1 cellular context compared by ENCODE assay signal in the genomic region with DNA sequence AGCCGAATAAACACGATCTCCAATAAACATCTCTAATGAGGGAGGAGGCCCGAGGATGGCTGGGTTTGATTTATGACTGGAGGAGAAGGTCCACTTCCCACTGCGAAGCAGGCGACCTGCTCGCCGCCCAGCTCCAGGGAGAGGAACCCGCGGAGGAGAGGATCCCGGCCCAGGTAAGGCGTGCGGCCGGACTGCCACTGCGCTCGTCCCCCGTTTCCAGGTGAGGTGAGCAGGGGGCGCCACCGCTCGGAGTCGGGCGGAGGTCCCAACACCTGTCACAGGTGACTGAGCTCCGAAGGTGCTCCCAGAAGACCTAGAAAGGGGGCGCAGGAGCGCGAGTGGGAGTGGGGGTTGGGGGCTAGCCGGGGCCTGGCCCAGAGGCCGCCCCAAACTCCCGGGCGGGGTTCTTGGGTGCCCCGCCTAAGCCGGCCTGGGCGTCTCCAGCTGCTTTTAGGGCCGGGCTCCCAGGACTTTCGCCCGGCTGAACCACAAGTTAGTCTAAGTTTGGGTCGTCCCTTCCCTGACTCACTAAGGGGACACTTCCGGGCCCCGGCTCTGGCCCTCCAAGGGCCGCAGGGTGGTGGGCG.
A peak's percentile ranks its signal among the peaks of the same experiment; 100 is the strongest.
TF ChIP-seq lines count a peak whose summit lies in the region.

No MANE protein-coding gene starts in this region.

TF ChIP-seq in HEK293, 187 proteins besides CTCF, POLR2A, EP300 and RAD21 (continued from another document and continues in another):
- TF ChIP-seq, protein P1, sequence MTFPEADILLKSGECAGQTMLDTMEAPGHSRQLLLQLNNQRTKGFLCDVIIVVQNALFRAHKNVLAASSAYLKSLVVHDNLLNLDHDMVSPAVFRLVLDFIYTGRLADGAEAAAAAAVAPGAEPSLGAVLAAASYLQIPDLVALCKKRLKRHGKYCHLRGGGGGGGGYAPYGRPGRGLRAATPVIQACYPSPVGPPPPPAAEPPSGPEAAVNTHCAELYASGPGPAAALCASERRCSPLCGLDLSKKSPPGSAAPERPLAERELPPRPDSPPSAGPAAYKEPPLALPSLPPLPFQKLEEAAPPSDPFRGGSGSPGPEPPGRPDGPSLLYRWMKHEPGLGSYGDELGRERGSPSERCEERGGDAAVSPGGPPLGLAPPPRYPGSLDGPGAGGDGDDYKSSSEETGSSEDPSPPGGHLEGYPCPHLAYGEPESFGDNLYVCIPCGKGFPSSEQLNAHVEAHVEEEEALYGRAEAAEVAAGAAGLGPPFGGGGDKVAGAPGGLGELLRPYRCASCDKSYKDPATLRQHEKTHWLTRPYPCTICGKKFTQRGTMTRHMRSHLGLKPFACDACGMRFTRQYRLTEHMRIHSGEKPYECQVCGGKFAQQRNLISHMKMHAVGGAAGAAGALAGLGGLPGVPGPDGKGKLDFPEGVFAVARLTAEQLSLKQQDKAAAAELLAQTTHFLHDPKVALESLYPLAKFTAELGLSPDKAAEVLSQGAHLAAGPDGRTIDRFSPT (tag by site-specific recombination; IDR thresholded peaks at IDR 0.05): no peak
- TF ChIP-seq ZNF426 (tag by site-specific recombination; IDR thresholded peaks at IDR 0.05): no peak
- no peak for TF ChIP-seq ZNF266 (tag by site-specific recombination; IDR thresholded peaks at IDR 0.05; ENCODE audit: low read depth)
- TF ChIP-seq ZNF571 (tag by site-specific recombination; IDR thresholded peaks at IDR 0.05): no peak
- no peak for TF ChIP-seq ZBTB7A (tag by site-specific recombination; IDR thresholded peaks at IDR 0.05; ENCODE audit: low read depth)
- no peak for TF ChIP-seq ZNF416 (tag by site-specific recombination; IDR thresholded peaks at IDR 0.05)
- TF ChIP-seq, protein P2, sequence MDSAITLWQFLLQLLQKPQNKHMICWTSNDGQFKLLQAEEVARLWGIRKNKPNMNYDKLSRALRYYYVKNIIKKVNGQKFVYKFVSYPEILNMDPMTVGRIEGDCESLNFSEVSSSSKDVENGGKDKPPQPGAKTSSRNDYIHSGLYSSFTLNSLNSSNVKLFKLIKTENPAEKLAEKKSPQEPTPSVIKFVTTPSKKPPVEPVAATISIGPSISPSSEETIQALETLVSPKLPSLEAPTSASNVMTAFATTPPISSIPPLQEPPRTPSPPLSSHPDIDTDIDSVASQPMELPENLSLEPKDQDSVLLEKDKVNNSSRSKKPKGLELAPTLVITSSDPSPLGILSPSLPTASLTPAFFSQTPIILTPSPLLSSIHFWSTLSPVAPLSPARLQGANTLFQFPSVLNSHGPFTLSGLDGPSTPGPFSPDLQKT (IDR thresholded peaks at IDR 0.05; ENCODE audit: borderline replicate concordance, low read depth, low read length): no peak
- TF ChIP-seq ZNF792 (tag by site-specific recombination; IDR thresholded peaks at IDR 0.05): no peak
- no peak for TF ChIP-seq ZSCAN30 (tag by site-specific recombination; IDR thresholded peaks at IDR 0.05)
- TF ChIP-seq MZF1 (tag by site-specific recombination; IDR thresholded peaks at IDR 0.05; ENCODE audit: borderline replicate concordance): no peak
- TF ChIP-seq ZNF624 (tag by site-specific recombination; IDR thresholded peaks at IDR 0.05): no peak
- TF ChIP-seq ZNF654 (tag by site-specific recombination; IDR thresholded peaks at IDR 0.05; ENCODE audit: low read depth): no peak
- no peak for TF ChIP-seq ZNF37A (tag by site-specific recombination; IDR thresholded peaks at IDR 0.05)
- TF ChIP-seq ZNF768 (tag by site-specific recombination; IDR thresholded peaks at IDR 0.05): no peak
- TF ChIP-seq BCL11A (tag by site-specific recombination; IDR thresholded peaks at IDR 0.05; ENCODE audit: low read depth): peak; percentile 47; the same call in 1 of the 2 replicates
- no peak for TF ChIP-seq ZNF701 (tag by site-specific recombination; IDR thresholded peaks at IDR 0.05)
- no peak for TF ChIP-seq ZFP41 (tag by site-specific recombination; IDR thresholded peaks at IDR 0.05; ENCODE audit: borderline replicate concordance)
- TF ChIP-seq, protein P3, sequence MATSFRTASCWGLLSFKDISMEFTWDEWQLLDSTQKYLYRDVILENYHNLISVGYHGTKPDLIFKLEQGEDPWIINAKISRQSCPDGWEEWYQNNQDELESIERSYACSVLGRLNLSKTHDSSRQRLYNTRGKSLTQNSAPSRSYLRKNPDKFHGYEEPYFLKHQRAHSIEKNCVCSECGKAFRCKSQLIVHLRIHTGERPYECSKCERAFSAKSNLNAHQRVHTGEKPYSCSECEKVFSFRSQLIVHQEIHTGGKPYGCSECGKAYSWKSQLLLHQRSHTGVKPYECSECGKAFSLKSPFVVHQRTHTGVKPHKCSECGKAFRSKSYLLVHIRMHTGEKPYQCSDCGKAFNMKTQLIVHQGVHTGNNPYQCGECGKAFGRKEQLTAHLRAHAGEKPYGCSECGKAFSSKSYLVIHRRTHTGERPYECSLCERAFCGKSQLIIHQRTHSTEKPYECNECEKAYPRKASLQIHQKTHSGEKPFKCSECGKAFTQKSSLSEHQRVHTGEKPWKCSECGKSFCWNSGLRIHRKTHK (tag by site-specific recombination; IDR thresholded peaks at IDR 0.05): no peak
- TF ChIP-seq ZNF23 (tag by site-specific recombination; IDR thresholded peaks at IDR 0.05; ENCODE audit: borderline replicate concordance): no peak
- TF ChIP-seq, protein P4, sequence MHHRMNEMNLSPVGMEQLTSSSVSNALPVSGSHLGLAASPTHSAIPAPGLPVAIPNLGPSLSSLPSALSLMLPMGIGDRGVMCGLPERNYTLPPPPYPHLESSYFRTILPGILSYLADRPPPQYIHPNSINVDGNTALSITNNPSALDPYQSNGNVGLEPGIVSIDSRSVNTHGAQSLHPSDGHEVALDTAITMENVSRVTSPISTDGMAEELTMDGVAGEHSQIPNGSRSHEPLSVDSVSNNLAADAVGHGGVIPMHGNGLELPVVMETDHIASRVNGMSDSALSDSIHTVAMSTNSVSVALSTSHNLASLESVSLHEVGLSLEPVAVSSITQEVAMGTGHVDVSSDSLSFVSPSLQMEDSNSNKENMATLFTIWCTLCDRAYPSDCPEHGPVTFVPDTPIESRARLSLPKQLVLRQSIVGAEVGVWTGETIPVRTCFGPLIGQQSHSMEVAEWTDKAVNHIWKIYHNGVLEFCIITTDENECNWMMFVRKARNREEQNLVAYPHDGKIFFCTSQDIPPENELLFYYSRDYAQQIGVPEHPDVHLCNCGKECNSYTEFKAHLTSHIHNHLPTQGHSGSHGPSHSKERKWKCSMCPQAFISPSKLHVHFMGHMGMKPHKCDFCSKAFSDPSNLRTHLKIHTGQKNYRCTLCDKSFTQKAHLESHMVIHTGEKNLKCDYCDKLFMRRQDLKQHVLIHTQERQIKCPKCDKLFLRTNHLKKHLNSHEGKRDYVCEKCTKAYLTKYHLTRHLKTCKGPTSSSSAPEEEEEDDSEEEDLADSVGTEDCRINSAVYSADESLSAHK (tag by site-specific recombination; IDR thresholded peaks at IDR 0.05): peak; percentile 70
- no peak for TF ChIP-seq ZNF302 (tag by site-specific recombination; IDR thresholded peaks at IDR 0.05; ENCODE audit: low read depth)
- TF ChIP-seq ZNF514 (tag by site-specific recombination; IDR thresholded peaks at IDR 0.05): no peak
- TF ChIP-seq, protein P5, sequence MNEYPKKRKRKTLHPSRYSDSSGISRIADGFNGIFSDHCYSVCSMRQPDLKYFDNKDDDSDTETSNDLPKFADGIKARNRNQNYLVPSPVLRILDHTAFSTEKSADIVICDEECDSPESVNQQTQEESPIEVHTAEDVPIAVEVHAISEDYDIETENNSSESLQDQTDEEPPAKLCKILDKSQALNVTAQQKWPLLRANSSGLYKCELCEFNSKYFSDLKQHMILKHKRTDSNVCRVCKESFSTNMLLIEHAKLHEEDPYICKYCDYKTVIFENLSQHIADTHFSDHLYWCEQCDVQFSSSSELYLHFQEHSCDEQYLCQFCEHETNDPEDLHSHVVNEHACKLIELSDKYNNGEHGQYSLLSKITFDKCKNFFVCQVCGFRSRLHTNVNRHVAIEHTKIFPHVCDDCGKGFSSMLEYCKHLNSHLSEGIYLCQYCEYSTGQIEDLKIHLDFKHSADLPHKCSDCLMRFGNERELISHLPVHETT (tag by site-specific recombination; IDR thresholded peaks at IDR 0.05): no peak; the same call in 1 of the 2 replicates
- TF ChIP-seq ZNF561 (tag by site-specific recombination; IDR thresholded peaks at IDR 0.05; ENCODE audit: borderline replicate concordance): no peak
- TF ChIP-seq, protein P6, sequence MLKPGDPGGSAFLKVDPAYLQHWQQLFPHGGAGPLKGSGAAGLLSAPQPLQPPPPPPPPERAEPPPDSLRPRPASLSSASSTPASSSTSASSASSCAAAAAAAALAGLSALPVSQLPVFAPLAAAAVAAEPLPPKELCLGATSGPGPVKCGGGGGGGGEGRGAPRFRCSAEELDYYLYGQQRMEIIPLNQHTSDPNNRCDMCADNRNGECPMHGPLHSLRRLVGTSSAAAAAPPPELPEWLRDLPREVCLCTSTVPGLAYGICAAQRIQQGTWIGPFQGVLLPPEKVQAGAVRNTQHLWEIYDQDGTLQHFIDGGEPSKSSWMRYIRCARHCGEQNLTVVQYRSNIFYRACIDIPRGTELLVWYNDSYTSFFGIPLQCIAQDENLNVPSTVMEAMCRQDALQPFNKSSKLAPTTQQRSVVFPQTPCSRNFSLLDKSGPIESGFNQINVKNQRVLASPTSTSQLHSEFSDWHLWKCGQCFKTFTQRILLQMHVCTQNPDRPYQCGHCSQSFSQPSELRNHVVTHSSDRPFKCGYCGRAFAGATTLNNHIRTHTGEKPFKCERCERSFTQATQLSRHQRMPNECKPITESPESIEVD (tag by site-specific recombination; IDR thresholded peaks at IDR 0.05): no peak
- TF ChIP-seq, protein P7, sequence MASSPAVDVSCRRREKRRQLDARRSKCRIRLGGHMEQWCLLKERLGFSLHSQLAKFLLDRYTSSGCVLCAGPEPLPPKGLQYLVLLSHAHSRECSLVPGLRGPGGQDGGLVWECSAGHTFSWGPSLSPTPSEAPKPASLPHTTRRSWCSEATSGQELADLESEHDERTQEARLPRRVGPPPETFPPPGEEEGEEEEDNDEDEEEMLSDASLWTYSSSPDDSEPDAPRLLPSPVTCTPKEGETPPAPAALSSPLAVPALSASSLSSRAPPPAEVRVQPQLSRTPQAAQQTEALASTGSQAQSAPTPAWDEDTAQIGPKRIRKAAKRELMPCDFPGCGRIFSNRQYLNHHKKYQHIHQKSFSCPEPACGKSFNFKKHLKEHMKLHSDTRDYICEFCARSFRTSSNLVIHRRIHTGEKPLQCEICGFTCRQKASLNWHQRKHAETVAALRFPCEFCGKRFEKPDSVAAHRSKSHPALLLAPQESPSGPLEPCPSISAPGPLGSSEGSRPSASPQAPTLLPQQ (tag by site-specific recombination; IDR thresholded peaks at IDR 0.05): peak; percentile 32
- TF ChIP-seq GLI2 (tag by site-specific recombination; IDR thresholded peaks at IDR 0.05; ENCODE audit: borderline replicate concordance, low read depth): no peak
- TF ChIP-seq, protein P8, sequence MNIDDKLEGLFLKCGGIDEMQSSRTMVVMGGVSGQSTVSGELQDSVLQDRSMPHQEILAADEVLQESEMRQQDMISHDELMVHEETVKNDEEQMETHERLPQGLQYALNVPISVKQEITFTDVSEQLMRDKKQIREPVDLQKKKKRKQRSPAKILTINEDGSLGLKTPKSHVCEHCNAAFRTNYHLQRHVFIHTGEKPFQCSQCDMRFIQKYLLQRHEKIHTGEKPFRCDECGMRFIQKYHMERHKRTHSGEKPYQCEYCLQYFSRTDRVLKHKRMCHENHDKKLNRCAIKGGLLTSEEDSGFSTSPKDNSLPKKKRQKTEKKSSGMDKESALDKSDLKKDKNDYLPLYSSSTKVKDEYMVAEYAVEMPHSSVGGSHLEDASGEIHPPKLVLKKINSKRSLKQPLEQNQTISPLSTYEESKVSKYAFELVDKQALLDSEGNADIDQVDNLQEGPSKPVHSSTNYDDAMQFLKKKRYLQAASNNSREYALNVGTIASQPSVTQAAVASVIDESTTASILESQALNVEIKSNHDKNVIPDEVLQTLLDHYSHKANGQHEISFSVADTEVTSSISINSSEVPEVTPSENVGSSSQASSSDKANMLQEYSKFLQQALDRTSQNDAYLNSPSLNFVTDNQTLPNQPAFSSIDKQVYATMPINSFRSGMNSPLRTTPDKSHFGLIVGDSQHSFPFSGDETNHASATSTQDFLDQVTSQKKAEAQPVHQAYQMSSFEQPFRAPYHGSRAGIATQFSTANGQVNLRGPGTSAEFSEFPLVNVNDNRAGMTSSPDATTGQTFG (tag by site-specific recombination; IDR thresholded peaks at IDR 0.05; ENCODE audit: borderline replicate concordance): no peak
- TF ChIP-seq ZNF501 (tag by site-specific recombination; IDR thresholded peaks at IDR 0.05): no peak
- TF ChIP-seq BCL11B (tag by site-specific recombination; IDR thresholded peaks at IDR 0.05; ENCODE audit: low read depth): no peak
- TF ChIP-seq WT1 (tag by site-specific recombination; IDR thresholded peaks at IDR 0.05): peak; percentile 70
- TF ChIP-seq, protein P9, sequence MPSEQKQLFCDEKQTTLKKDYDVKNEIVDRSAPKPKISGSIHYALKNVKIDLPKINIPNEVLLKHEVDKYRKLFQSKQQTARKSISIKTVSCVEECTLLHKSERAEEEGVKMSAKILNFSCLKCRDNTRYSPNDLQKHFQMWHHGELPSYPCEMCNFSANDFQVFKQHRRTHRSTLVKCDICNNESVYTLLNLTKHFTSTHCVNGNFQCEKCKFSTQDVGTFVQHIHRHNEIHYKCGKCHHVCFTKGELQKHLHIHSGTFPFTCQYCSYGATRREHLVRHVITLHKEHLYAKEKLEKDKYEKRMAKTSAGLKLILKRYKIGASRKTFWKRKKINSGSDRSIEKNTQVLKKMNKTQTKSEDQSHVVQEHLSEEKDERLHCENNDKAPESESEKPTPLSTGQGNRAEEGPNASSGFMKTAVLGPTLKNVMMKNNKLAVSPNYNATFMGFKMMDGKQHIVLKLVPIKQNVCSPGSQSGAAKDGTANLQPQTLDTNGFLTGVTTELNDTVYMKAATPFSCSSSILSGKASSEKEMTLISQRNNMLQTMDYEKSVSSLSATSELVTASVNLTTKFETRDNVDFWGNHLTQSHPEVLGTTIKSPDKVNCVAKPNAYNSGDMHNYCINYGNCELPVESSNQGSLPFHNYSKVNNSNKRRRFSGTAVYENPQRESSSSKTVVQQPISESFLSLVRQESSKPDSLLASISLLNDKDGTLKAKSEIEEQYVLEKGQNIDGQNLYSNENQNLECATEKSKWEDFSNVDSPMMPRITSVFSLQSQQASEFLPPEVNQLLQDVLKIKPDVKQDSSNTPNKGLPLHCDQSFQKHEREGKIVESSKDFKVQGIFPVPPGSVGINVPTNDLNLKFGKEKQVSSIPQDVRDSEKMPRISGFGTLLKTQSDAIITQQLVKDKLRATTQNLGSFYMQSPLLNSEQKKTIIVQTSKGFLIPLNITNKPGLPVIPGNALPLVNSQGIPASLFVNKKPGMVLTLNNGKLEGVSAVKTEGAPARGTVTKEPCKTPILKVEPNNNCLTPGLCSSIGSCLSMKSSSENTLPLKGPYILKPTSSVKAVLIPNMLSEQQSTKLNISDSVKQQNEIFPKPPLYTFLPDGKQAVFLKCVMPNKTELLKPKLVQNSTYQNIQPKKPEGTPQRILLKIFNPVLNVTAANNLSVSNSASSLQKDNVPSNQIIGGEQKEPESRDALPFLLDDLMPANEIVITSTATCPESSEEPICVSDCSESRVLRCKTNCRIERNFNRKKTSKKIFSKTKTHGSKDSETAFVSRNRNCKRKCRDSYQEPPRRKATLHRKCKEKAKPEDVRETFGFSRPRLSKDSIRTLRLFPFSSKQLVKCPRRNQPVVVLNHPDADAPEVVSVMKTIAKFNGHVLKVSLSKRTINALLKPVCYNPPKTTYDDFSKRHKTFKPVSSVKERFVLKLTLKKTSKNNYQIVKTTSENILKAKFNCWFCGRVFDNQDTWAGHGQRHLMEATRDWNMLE (tag by site-specific recombination; conservative IDR thresholded peaks at IDR 0.05; ENCODE audit: low read depth): no peak
- no peak for TF ChIP-seq ZNF677 (tag by site-specific recombination; IDR thresholded peaks at IDR 0.05)
- TF ChIP-seq ZNF544 (tag by site-specific recombination; IDR thresholded peaks at IDR 0.05): no peak
- no peak for TF ChIP-seq ZXDB (tag by site-specific recombination; IDR thresholded peaks at IDR 0.05)
- TF ChIP-seq ZNF529 (tag by site-specific recombination; IDR thresholded peaks at IDR 0.05; ENCODE audit: insufficient replicate concordance): no peak
